1 cellular context compared by ENCODE assay signal in genomic region chr7:1611708-1612241, GRCh38.
TF ChIP-seq lines count a peak whose summit lies in the region.

No MANE protein-coding gene starts in this region.

TF ChIP-seq in K562, 482 proteins besides CTCF, POLR2A, EP300 and RAD21:
- no peak for TF ChIP-seq ZNF232 (CRISPR knock-in tag; IDR thresholded peaks at IDR 0.05)
- TF ChIP-seq TCF3 (CRISPR knock-in tag; IDR thresholded peaks at IDR 0.05) = 0 out of 2 replicates have a peak, but pooled peaks have one; percentile 6
